In genomic region chr1:204837440-204838084, GRCh38 we compare ENCODE assay signal across 2 cellular contexts.
TF ChIP-seq lines count a peak whose summit lies in the region.

No MANE protein-coding gene starts in this region.

TF ChIP-seq in K562, 482 proteins besides CTCF, POLR2A, EP300 and RAD21 (continued from another document and continues in another):
- TF ChIP-seq TCF15 (CRISPR knock-in tag; IDR thresholded peaks at IDR 0.05) (no peak), E2F8 (IDR thresholded peaks at IDR 0.05; ENCODE audit: low read depth, partially characterized antibody) (no peak), FOXK1 (CRISPR knock-in tag; IDR thresholded peaks at IDR 0.05; ENCODE audit: borderline replicate concordance) (peak; percentile 75; the same call in 1 of the 2 replicates), ZNF175 (CRISPR knock-in tag; IDR thresholded peaks at IDR 0.05; ENCODE audit: low read depth) (no peak), MAZ (CRISPR knock-in tag; conservative IDR thresholded peaks at IDR 0.05 in 1 of 2, IDR thresholded peaks at IDR 0.05 in 1 of 2) (peak; percentile 27 to 62; a peak in 2 of 4 replicates), MED1 (CRISPR knock-in tag; IDR thresholded peaks at IDR 0.05; ENCODE audit: borderline replicate concordance) (no peak), ZBTB40 (IDR thresholded peaks at IDR 0.05) (peak; percentile 30; the same call in 1 of the 2 replicates), ZBTB40 (CRISPR knock-in tag; IDR thresholded peaks at IDR 0.05) (no peak), ETS1 (conservative IDR thresholded peaks at IDR 0.05; ENCODE audit: control insufficient read depth, low read depth, low read length) (no peak), HOXB6 (CRISPR knock-in tag; IDR thresholded peaks at IDR 0.05; ENCODE audit: borderline replicate concordance) (no peak), HSF4 (CRISPR knock-in tag; IDR thresholded peaks at IDR 0.05; ENCODE audit: borderline replicate concordance) (no peak)

TF ChIP-seq in HepG2, 621 proteins besides CTCF, POLR2A, EP300 and RAD21 (continued from another document and continues in another):
- peak; percentile 37; the same call in 1 of the 2 replicates for TF ChIP-seq ATF2 (CRISPR knock-in tag; IDR thresholded peaks at IDR 0.05)
- no peak for TF ChIP-seq ZNF101 (CRISPR knock-in tag; IDR thresholded peaks at IDR 0.05; ENCODE audit: borderline replicate concordance, low read depth)
- no peak for TF ChIP-seq ZUFSP (CRISPR knock-in tag; IDR thresholded peaks at IDR 0.05; ENCODE audit: borderline replicate concordance)
- 0 out of 2 replicates have a peak, but pooled peaks have one; percentile 36 for TF ChIP-seq FOXO4 (CRISPR knock-in tag; conservative IDR thresholded peaks at IDR 0.05)
- TF ChIP-seq ZNF607 (CRISPR knock-in tag; IDR thresholded peaks at IDR 0.05; ENCODE audit: borderline replicate concordance) = 0 out of 2 replicates have a peak, but pooled peaks have one; percentile 40
- 0 out of 2 replicates have a peak, but pooled peaks have one; percentile 69 for TF ChIP-seq ZBTB44 (CRISPR knock-in tag; IDR thresholded peaks at IDR 0.05)
- no peak for TF ChIP-seq NBN (conservative IDR thresholded peaks at IDR 0.05)
- no peak for TF ChIP-seq ZNF34 (CRISPR knock-in tag; IDR thresholded peaks at IDR 0.05; ENCODE audit: borderline replicate concordance)
- peak; percentile 53; the same call in 1 of the 2 replicates for TF ChIP-seq MEIS2 (CRISPR knock-in tag; IDR thresholded peaks at IDR 0.05)
- 0 out of 2 replicates have a peak, but pooled peaks have one; percentile 16 for TF ChIP-seq ARID4A (CRISPR knock-in tag; IDR thresholded peaks at IDR 0.05; ENCODE audit: borderline replicate concordance)
- 0 out of 2 replicates have a peak, but pooled peaks have one; percentile 16 for TF ChIP-seq SAP130 (CRISPR knock-in tag; IDR thresholded peaks at IDR 0.05; ENCODE audit: low read depth)
- TF ChIP-seq ZNF790 (CRISPR knock-in tag; IDR thresholded peaks at IDR 0.05; ENCODE audit: borderline replicate concordance) = no peak
- 0 out of 2 replicates have a peak, but pooled peaks have one; percentile 43 for TF ChIP-seq ZFYVE20 (CRISPR knock-in tag; IDR thresholded peaks at IDR 0.05; ENCODE audit: borderline replicate concordance, low read depth)
- no peak for TF ChIP-seq ZNF318 (CRISPR knock-in tag; IDR thresholded peaks at IDR 0.05)
- peak; percentile 86 to 98 for TF ChIP-seq REST (IDR thresholded peaks at IDR 0.05; ENCODE audit: borderline replicate concordance in 1 of 2, low read depth in 1 of 2, low read length in 2 of 2)
- peak; percentile 49; the same call in 1 of the 2 replicates for TF ChIP-seq ZNF124 (CRISPR knock-in tag; IDR thresholded peaks at IDR 0.05)
- no peak for TF ChIP-seq ZNF17 (CRISPR knock-in tag; IDR thresholded peaks at IDR 0.05)
